In the genomic region with DNA sequence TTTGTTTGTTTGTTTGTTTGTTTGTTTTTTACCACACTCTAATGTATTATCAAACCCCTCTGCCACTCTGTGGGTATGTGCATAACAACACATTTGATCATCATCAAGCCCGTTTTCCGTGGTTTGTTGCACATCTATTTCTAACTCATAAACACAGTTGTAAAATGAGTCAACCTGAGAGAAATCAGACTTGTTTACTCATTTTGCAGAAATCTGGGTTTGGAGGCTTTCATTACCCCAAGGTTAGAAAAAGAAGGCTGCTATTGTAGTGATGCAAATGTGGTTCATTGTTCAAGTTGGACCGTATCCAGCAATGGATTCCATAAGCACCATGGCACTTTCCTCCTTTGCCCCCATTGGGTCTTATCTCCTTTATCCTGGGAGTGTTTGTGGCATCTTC, we compare ENCODE assay signal across 20 cellular contexts.
DNase-seq lines count a peak whose midpoint lies in the region; ATAC-seq and TF ChIP-seq lines count a peak whose summit lies in the region.
"Had no signal": no experiment of that assay in that cellular context is flagged by ENCODE, and none has a peak within 500 bp of the region (broad histone marks: within the 10 kb centered on the region; RNA-seq: fewer than 3 reads in every experiment).

No MANE protein-coding gene starts in this region.

- TF ChIP-seq CTCF in endothelial cell (IDR thresholded peaks at IDR 0.05; ENCODE audit: unreplicated experiment) (no peak), A673 (conservative IDR thresholded peaks at IDR 0.05; ENCODE audit: low read depth, low read length) (no peak), WERI-Rb-1 (IDR thresholded peaks at IDR 0.05; ENCODE audit: low read depth, low read length) (no peak)

- no peaks in the 10 kb centered on the region for H3K36me3 Mint-ChIP-seq in endothelial cell (ENCODE audit: low read depth, unreplicated experiment)

- H3K27ac Mint-ChIP-seq in endothelial cell (ENCODE audit: unreplicated experiment): no peak overlapping the region
- H3K27ac Mint-ChIP-seq: activated CD8-positive, alpha-beta T cell treated with anti-CD3 and anti-CD28 coated beads, Interleukin-2, amount 10 ng/mL, durations not matched to agents 7 days and 5 days; CD4-positive, alpha-beta T cell had no signal

- H3K9me3 Mint-ChIP-seq in endothelial cell (ENCODE audit: unreplicated experiment): no peaks in the 10 kb centered on the region

- H3K9me3 ChIP-seq in A673 (ENCODE audit: low read depth, low read length, poor library complexity, severe bottlenecking) (no peaks in the 10 kb centered on the region), WERI-Rb-1 (ENCODE audit: severe bottlenecking) (no peaks in the 10 kb centered on the region)
- H3K9me3 ChIP-seq: body of pancreas had no signal

- CTCF ChIA-PET in A673 (lab: Charles Lee): no interaction called here

- H3K4me3 ChIP-seq in A673 (ENCODE audit: low read depth, low read length, poor library complexity, severe bottlenecking): no peak overlapping the region
- H3K4me3 ChIP-seq in WERI-Rb-1 (ENCODE audit: low read depth, low read length): no peak overlapping the region
- H3K4me3 ChIP-seq: body of pancreas, GM23248 had no signal

- H3K4me1 ChIP-seq in A673 (ENCODE audit: insufficient read depth, low read length, poor library complexity, severe bottlenecking): no peaks in the 10 kb centered on the region
- H3K4me1 ChIP-seq: body of pancreas had no signal

- no TSS peak for BruUV-seq in A673 (replicated peaks; lab: Mats Ljungman, UMichigan)

- DNase-seq in medulla oblongata (ENCODE audit: extremely low spot score) (peak; percentile 14), endothelial cell (ENCODE audit: low spot score) (no peak), LoVo (ENCODE audit: low spot score) (no peak), A673 (ENCODE audit: low spot score) (no peak), WERI-Rb-1 (no peak)
- DNase-seq: activated CD8-positive, alpha-beta T cell treated with anti-CD3 and anti-CD28 coated beads, Interleukin-2, amount 10 ng/mL, durations not matched to agents 7 days and 5 days; activated effector memory CD4-positive, alpha-beta T cell treated with anti-CD3 and anti-CD28 coated beads, Interleukin-2, amount 50 U/mL, for 16 hours; body of pancreas; CD4-positive, alpha-beta T cell; effector CD4-positive, alpha-beta T cell; foreskin fibroblast; GM23248; midbrain; NCI-H2081 treated with DMSO at 0.1 percent for 48 hours; SHP77 treated with DMSO at 0.1 percent for 48 hours; T1000 had no signal

- ATAC-seq in GM18907 (IDR thresholded peaks at IDR 0.05; ENCODE audit: unreplicated experiment) (peak; percentile 65), HG02610 (IDR thresholded peaks at IDR 0.05; ENCODE audit: unreplicated experiment) (peak; percentile 87), HG03342 (IDR thresholded peaks at IDR 0.05; ENCODE audit: unreplicated experiment) (peak; percentile 61)
- ATAC-seq: activated CD8-positive, alpha-beta T cell treated with anti-CD3 and anti-CD28 coated beads, Interleukin-2, amount 10 ng/mL, durations not matched to agents 7 days and 5 days; body of pancreas had no signal

- no peak overlapping the region for H3K27ac ChIP-seq in A673 (ENCODE audit: low read depth, low read length, poor library complexity, severe bottlenecking)
- H3K27ac ChIP-seq in WERI-Rb-1: no peak overlapping the region
- H3K27ac ChIP-seq: body of pancreas, GM23248, HL-60 had no signal

- no peaks in the 10 kb centered on the region for H3K36me3 ChIP-seq in A673 (ENCODE audit: insufficient read depth, low read length, poor library complexity, severe bottlenecking)
- H3K36me3 ChIP-seq in WERI-Rb-1: no peaks in the 10 kb centered on the region

- H3K27me3 Mint-ChIP-seq in endothelial cell (ENCODE audit: unreplicated experiment): no peaks in the 10 kb centered on the region
- H3K27me3 Mint-ChIP-seq: CD4-positive, alpha-beta T cell had no signal

- H3K27me3 ChIP-seq in A673 (replicated peaks; ENCODE audit: insufficient read depth, low read depth, low read length, poor library complexity): peaks cover 13% of the 10 kb centered on the region
- H3K27me3 ChIP-seq in WERI-Rb-1 (ENCODE audit: insufficient read depth, low read depth, severe bottlenecking): no peaks in the 10 kb centered on the region
- H3K27me3 ChIP-seq: body of pancreas had no signal

- POLR2A ChIA-PET in A673 (lab: Charles Lee; ENCODE audit: low non-redundant PET): no interaction called here

- intact Hi-C loops in A673 (cut with micrococcal nuclease; ENCODE audit: unreplicated experiment): no loop called here

- no peaks in the 10 kb centered on the region for H3K4me1 Mint-ChIP-seq in endothelial cell (ENCODE audit: unreplicated experiment)

- H3K4me3 Mint-ChIP-seq in endothelial cell (ENCODE audit: unreplicated experiment): no peak overlapping the region
- H3K4me3 Mint-ChIP-seq: activated CD8-positive, alpha-beta T cell treated with anti-CD3 and anti-CD28 coated beads, Interleukin-2, amount 10 ng/mL, durations not matched to agents 7 days and 5 days; CD4-positive, alpha-beta T cell had no signal
